27 cellular contexts compared by ENCODE assay signal in genomic region chr1:168477792-168478191, GRCh38.
DNase-seq lines count a peak whose midpoint lies in the region; ATAC-seq and TF ChIP-seq lines count a peak whose summit lies in the region.
"Had no signal": no experiment of that assay in that cellular context is flagged by ENCODE, and none has a peak within 500 bp of the region (broad histone marks: within the 10 kb centered on the region; RNA-seq: fewer than 3 reads in every experiment).

No MANE protein-coding gene starts in this region.

- H3K9me3 Mint-ChIP-seq in naive thymus-derived CD4-positive, alpha-beta T cell: peaks cover 5 to 32% (median 13%) of the 10 kb centered on the region in 11 donors

- dilution Hi-C loops in mammary epithelial cell (cut with HindIII; ENCODE audit: low sequenced_read_pairs): no loop called here

- H3K4me3 ChIP-seq in mammary epithelial cell (replicated peaks in 1 of 3; ENCODE audit: insufficient read depth in 1 of 3, low read depth in 2 of 3, low read length in 3 of 3): no peak overlapping the region
- no peak overlapping the region for H3K4me3 ChIP-seq in naive thymus-derived CD4-positive, alpha-beta T cell (ENCODE audit: low read length)
- H3K4me3 ChIP-seq: cardiac muscle cell, skin epidermis had no signal

- POLR2A ChIA-PET in naive thymus-derived CD4-positive, alpha-beta T cell (lab: Charles Lee): interaction anchor here (0.8 kb wide), 1 partner anchor 51 kb away, joined by 3 read pairs; no protein-coding TSS in a partner anchor

- ATAC-seq in naive thymus-derived CD4-positive, alpha-beta T cell: no peak
- ATAC-seq in HG02938 (IDR thresholded peaks at IDR 0.05; ENCODE audit: unreplicated experiment): no peak
- ATAC-seq: activated T-cell treated with anti-CD3 and anti-CD28 coated beads, Interleukin-2, amount 50 U/mL, for 4 hours had no signal

- no peak overlapping the region for H3K4me3 Mint-ChIP-seq in naive thymus-derived CD4-positive, alpha-beta T cell
- H3K4me3 Mint-ChIP-seq: activated naive CD4-positive, alpha-beta T cell treated with anti-CD3 and anti-CD28 coated beads for 36 hours; activated T-cell treated with anti-CD3 and anti-CD28 coated beads, Interleukin-2, amount 50 U/mL, for 4 hours; dendritic cell treated with granulocyte-macrophage colony-stimulating factor and Interleukin-4, amounts not matched to agents 40 ng/mL and 50 ng/mL, for 4 days had no signal

- H3K4me1 Mint-ChIP-seq in naive thymus-derived CD4-positive, alpha-beta T cell: peaks cover 29 to 65% (median 42%) of the 10 kb centered on the region in 7 donors

- peaks cover 28% of the 10 kb centered on the region for H3K4me1 ChIP-seq in mammary epithelial cell (ENCODE audit: insufficient read depth, low read length)
- H3K4me1 ChIP-seq in naive thymus-derived CD4-positive, alpha-beta T cell (ENCODE audit: control insufficient read depth in 2 of 2, insufficient read depth in 2 of 2, low read length in 2 of 2): peaks cover 8 to 11% of the 10 kb centered on the region in 2 donors

- intact Hi-C loops in mammary epithelial cell (cut with micrococcal nuclease): no loop called here
- intact Hi-C loops in naive thymus-derived CD4-positive, alpha-beta T cell (cut with micrococcal nuclease): no loop called here

- H3K27me3 Mint-ChIP-seq in naive thymus-derived CD4-positive, alpha-beta T cell: no peaks in the 10 kb centered on the region
- H3K27me3 Mint-ChIP-seq: dendritic cell treated with granulocyte-macrophage colony-stimulating factor and Interleukin-4, amounts not matched to agents 40 ng/mL and 50 ng/mL, for 4 days had no signal

- no peaks in the 10 kb centered on the region for H3K36me3 ChIP-seq in mammary epithelial cell (ENCODE audit: insufficient read depth, low read length)
- H3K36me3 ChIP-seq in naive thymus-derived CD4-positive, alpha-beta T cell (ENCODE audit: control insufficient read depth in 2 of 3, insufficient read depth in 3 of 3, low read length in 3 of 3): no peaks in the 10 kb centered on the region
- H3K36me3 ChIP-seq: cardiac muscle cell had no signal

- no peaks in the 10 kb centered on the region for H4K20me1 ChIP-seq in mammary epithelial cell (ENCODE audit: insufficient read depth, low read length)

- H3K27ac ChIP-seq in mammary epithelial cell (ENCODE audit: insufficient read depth, low read depth, low read length): peak overlapping the region; percentile 96
- H3K27ac ChIP-seq in naive thymus-derived CD4-positive, alpha-beta T cell (ENCODE audit: low read depth, low read length): no peak overlapping the region
- H3K27ac ChIP-seq: cardiac muscle cell had no signal

- H3K9me3 ChIP-seq in mammary epithelial cell (replicated peaks; ENCODE audit: insufficient read depth, low read length): no peaks in the 10 kb centered on the region
- peaks cover 0 to 4% (median 0%) of the 10 kb centered on the region in 3 experiments for H3K9me3 ChIP-seq in naive thymus-derived CD4-positive, alpha-beta T cell (ENCODE audit: control insufficient read depth in 2 of 3, low read length in 3 of 3)

- DNase-seq in SIG-M5 treated with dmso at 0.1 percent for 504 hours (lab: John Stamatoyannopoulos, UW; ENCODE audit: unreplicated experiment): peak; percentile 15
- DNase-seq in SIG-M5 (lab: John Stamatoyannopoulos, UW): no peak
- peak; percentile 9 to 13 for DNase-seq in Kasumi-1 (lab: John Stamatoyannopoulos, UW)
- no peak for DNase-seq in mammary epithelial cell
- DNase-seq in naive thymus-derived CD4-positive, alpha-beta T cell: no peak
- DNase-seq in T1000 (lab: John Stamatoyannopoulos, UW): no peak
- no peak for DNase-seq in OCI-M2 (lab: John Stamatoyannopoulos, UW; ENCODE audit: unreplicated experiment)
- DNase-seq: 8988T; activated CD8-positive, alpha-beta memory T cell treated with anti-CD3 and anti-CD28 coated beads for 24 hours; activated naive CD4-positive, alpha-beta T cell treated with anti-CD3 and anti-CD28 coated beads for 36 hours; activated T-cell treated with anti-CD3 and anti-CD28 coated beads, Interleukin-2, amount 50 U/mL, for 4 hours; anterior cingulate cortex; Caco-2; DMS79 treated with DMSO at 0.1 percent for 48 hours; glutamatergic neuron; H7; mesenchymal stem cell; NCI-H1048; NCI-H187; NCI-H748 treated with DMSO at 0.1 percent for 48 hours; stimulated activated CD4-positive, alpha-beta T cell treated with anti-CD3 and anti-CD28 coated beads, Interleukin-1b, Interleukin-23, amount 100 ng/mL, for 48 hours; SW 1271; trophoblast cell had no signal

- no peak for TF ChIP-seq CTCF in mammary epithelial cell (conservative IDR thresholded peaks at IDR 0.05 in 1 of 2, IDR thresholded peaks at IDR 0.05 in 1 of 2; ENCODE audit: extremely low read depth in 1 of 2, insufficient read depth in 1 of 2, low read depth in 1 of 2, low read length in 2 of 2)

- H2AFZ ChIP-seq in mammary epithelial cell (ENCODE audit: low read depth, low read length): peak overlapping the region; percentile 36

- H3K36me3 Mint-ChIP-seq in naive thymus-derived CD4-positive, alpha-beta T cell: peaks cover 4 to 43% (median 7%) of the 10 kb centered on the region in 5 donors

- BruUV-seq in mammary epithelial cell (replicated peaks; lab: Mats Ljungman, UMichigan): no TSS peak

- no peaks in the 10 kb centered on the region for H3K27me3 ChIP-seq in mammary epithelial cell (ENCODE audit: insufficient read depth, low read length)
- no peaks in the 10 kb centered on the region for H3K27me3 ChIP-seq in naive thymus-derived CD4-positive, alpha-beta T cell (ENCODE audit: control insufficient read depth in 2 of 2, insufficient read depth in 2 of 2, low read length in 2 of 2)
- H3K27me3 ChIP-seq: cardiac muscle cell had no signal

- peak overlapping the region in 5 of 9 donors; percentile 4 to 44 (median 21) for H3K27ac Mint-ChIP-seq in naive thymus-derived CD4-positive, alpha-beta T cell
- H3K27ac Mint-ChIP-seq: activated naive CD4-positive, alpha-beta T cell treated with anti-CD3 and anti-CD28 coated beads for 36 hours; dendritic cell treated with granulocyte-macrophage colony-stimulating factor and Interleukin-4, amounts not matched to agents 40 ng/mL and 50 ng/mL, for 4 days had no signal

- H3K79me2 ChIP-seq in mammary epithelial cell (ENCODE audit: insufficient read depth, low read length): no peaks in the 10 kb centered on the region

- peak overlapping the region; percentile 63 for H3K4me2 ChIP-seq in mammary epithelial cell (ENCODE audit: insufficient read depth, low read depth, low read length)

- H3K9ac ChIP-seq in mammary epithelial cell (ENCODE audit: insufficient read depth, low read length): peak overlapping the region; percentile 75

- in situ Hi-C loops in mammary epithelial cell (cut with MboI; ENCODE audit: low sequenced_read_pairs in 2 of 2): no loop called here

- CTCF ChIA-PET in mammary epithelial cell (lab: Charles Lee; ENCODE audit: low non-redundant PET): no interaction called here
- CTCF ChIA-PET in naive thymus-derived CD4-positive, alpha-beta T cell (lab: Charles Lee): interaction anchor here (0.7 to 1.1 kb wide), 2 partner anchors 38 to 123 kb away, joined by 3 to 4 read pairs; no protein-coding TSS in a partner anchor

Comparison
In these comparisons a context has a peak if more than half of its experiments do, and no peak if none do; other contexts are left out.
1. DNase-seq: peak in SIG-M5 treated with dmso at 0.1 percent for 504 hours (single experiment) and Kasumi-1 (2 of 2); none in SIG-M5 (single experiment), mammary epithelial cell (single experiment), naive thymus-derived CD4-positive, alpha-beta T cell (0 of 9), T1000 (single experiment) and OCI-M2 (single experiment).